1 cellular context compared by ENCODE assay signal in genomic region chr20:63370623-63371176, GRCh38.
TF ChIP-seq lines count a peak whose summit lies in the region.

No MANE protein-coding gene starts in this region.

TF ChIP-seq in GM23338, 12 proteins besides CTCF, POLR2A, EP300 and RAD21 (continued from another document):
- TF ChIP-seq ZNF462 (CRISPR knock-in tag; IDR thresholded peaks at IDR 0.05) (no peak), EZH2phosphoT487 (IDR thresholded peaks at IDR 0.05; ENCODE audit: unreplicated experiment) (no peak), JUNB (IDR thresholded peaks at IDR 0.05; ENCODE audit: unreplicated experiment) (no peak), EZH2 (IDR thresholded peaks at IDR 0.05; ENCODE audit: low read depth, unreplicated experiment) (no peak)
